ENCODE assay signal across 10 cellular contexts in the genomic region with DNA sequence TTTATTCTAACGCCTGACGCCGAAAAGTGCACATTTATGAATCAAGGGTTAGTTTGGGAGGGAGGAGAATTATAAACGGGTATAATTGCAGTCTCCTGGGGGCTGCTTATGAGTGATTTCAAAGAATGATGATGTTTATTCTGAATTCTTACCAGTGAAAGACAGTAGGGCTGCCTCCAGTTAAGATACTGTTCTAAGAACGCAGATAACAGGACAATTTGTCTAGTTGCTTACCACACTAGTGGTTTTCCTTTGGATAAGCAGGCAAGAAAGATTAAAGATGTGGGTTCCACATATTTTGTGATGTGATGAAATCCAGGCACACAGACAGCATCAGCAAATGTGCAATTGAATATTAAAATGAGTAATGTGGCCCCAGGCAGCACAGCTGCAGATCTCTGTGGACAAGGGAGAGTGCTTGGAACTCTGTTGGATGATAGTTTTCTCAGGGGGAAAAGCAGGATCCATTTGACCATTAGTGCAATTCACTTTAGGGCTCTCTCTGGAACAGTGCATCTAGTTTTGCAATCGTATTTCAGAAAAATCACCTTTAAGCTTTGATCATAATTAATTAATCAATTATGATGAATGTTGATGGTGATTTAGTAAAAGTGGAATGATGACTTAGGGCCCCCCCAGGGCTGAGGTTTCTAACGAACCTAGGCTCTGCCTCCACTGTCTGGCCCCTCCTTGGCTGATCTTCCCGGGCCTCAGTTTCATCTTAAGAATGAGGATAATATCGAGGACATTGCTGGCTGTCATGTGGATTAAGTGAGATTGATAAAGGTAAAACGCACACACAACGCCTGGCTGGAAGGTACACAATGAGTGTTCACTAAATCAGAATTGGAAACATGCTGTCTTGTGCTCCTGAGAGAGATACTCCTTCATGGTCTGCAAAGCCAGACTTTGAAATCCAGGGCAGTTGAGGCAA. TPM values are rescaled to one million over a fixed set of nuclear protein-coding genes. Genes with fewer than 3 reads are reported as not detected.
DNase-seq lines count a peak whose midpoint lies in the region; ATAC-seq and TF ChIP-seq lines count a peak whose summit lies in the region.
"Had no signal": no experiment of that assay in that cellular context is flagged by ENCODE, and none has a peak within 500 bp of the region (broad histone marks: within the 10 kb centered on the region; RNA-seq: fewer than 3 reads in every experiment).

No MANE protein-coding gene starts in this region.

- peaks cover 19 to 31% (median 27%) of the 10 kb centered on the region in 3 donors for H3K27me3 Mint-ChIP-seq in CD14-positive monocyte (ENCODE audit: low read depth in 3 of 3)

- no peaks in the 10 kb centered on the region for H3K27me3 ChIP-seq in rectal smooth muscle tissue (ENCODE audit: control insufficient read depth, insufficient read depth, low read length)
- H3K27me3 ChIP-seq: adrenal gland had no signal

- intact Hi-C loops in CD14-positive monocyte (cut with micrococcal nuclease), result no loop called here

- no peak overlapping the region for H3K4me3 ChIP-seq in fibroblast of mammary gland (ENCODE audit: control insufficient read depth, low read depth, low read length)
- no peak overlapping the region for H3K4me3 ChIP-seq in rectal smooth muscle tissue (ENCODE audit: low read length)
- H3K4me3 ChIP-seq: adrenal gland had no signal

- H3K36me3 ChIP-seq in rectal smooth muscle tissue (ENCODE audit: control insufficient read depth, insufficient read depth, low read length), result no peaks in the 10 kb centered on the region
- H3K36me3 ChIP-seq: adrenal gland had no signal

- H3K9me3 Mint-ChIP-seq in CD14-positive monocyte, result peaks cover 0 to 1% (median 0%) of the 10 kb centered on the region in 7 donors
- H3K9me3 Mint-ChIP-seq: naive thymus-derived CD8-positive, alpha-beta T cell had no signal

- peaks cover 0 to 4% of the 10 kb centered on the region in 2 donors for H3K36me3 Mint-ChIP-seq in CD14-positive monocyte

- no peak for ATAC-seq in HG02588 (IDR thresholded peaks at IDR 0.05; ENCODE audit: unreplicated experiment)
- ATAC-seq in GM19351 (IDR thresholded peaks at IDR 0.05; ENCODE audit: unreplicated experiment), result no peak
- ATAC-seq: naive thymus-derived CD8-positive, alpha-beta T cell had no signal

- peak; percentile 31 for DNase-seq in ELR (ENCODE audit: low read depth)
- peak; percentile 100 for DNase-seq in RPMI7951 (ENCODE audit: low read depth)
- DNase-seq in fibroblast of mammary gland (ENCODE audit: low read depth), result peak; percentile 87
- no peak for DNase-seq in CD14-positive monocyte (ENCODE audit: low spot score)
- DNase-seq in occipital lobe (lab: John Stamatoyannopoulos, UW), result no peak
- DNase-seq: adrenal gland; naive thymus-derived CD8-positive, alpha-beta T cell had no signal

- H3K27ac Mint-ChIP-seq in CD14-positive monocyte, result peak overlapping the region in 1 of 7 donors; percentile 30
- H3K27ac Mint-ChIP-seq: naive thymus-derived CD8-positive, alpha-beta T cell had no signal

- peaks cover 21% of the 10 kb centered on the region for H3K4me1 ChIP-seq in rectal smooth muscle tissue (ENCODE audit: control insufficient read depth, insufficient read depth, low read length)

- H3K4me3 Mint-ChIP-seq in CD14-positive monocyte, result peak overlapping the region in 1 of 2 donors; percentile 19
- H3K4me3 Mint-ChIP-seq: naive thymus-derived CD8-positive, alpha-beta T cell had no signal

- H3K9ac ChIP-seq in rectal smooth muscle tissue (ENCODE audit: low read length), result no peak overlapping the region

- peaks cover 19% of the 10 kb centered on the region for H3K4me1 Mint-ChIP-seq in CD14-positive monocyte

- TF ChIP-seq CTCF in fibroblast of mammary gland (conservative IDR thresholded peaks at IDR 0.05; ENCODE audit: control insufficient read depth, insufficient read depth, low read depth, low read length), result no peak
- no peak for TF ChIP-seq CTCF in CD14-positive monocyte (IDR thresholded peaks at IDR 0.05)

- H3K27ac ChIP-seq in rectal smooth muscle tissue (ENCODE audit: low read depth, low read length), result peak overlapping the region; percentile 3

RNA-seq across cellular contexts. Expression of gene SULF2, which starts 5.0 kb away (rescaled TPM):
- total RNA-seq in RPMI7951 (2014; rRNA removed; shearing (Covaris generic)), result 66.1 and 74.4 TPM in 2 replicates
- polyA plus RNA-seq in CD14-positive monocyte, result 10 to 100 TPM; 60.3 to 75.5 TPM
- total RNA-seq in occipital lobe, result 9.4 TPM

Comparison
In these comparisons a context has a peak if more than half of its experiments do, and no peak if none do; other contexts are left out.
1. DNase-seq: peak in ELR (single experiment), RPMI7951 (single experiment) and fibroblast of mammary gland (single experiment); none in CD14-positive monocyte (single experiment) and occipital lobe (single experiment).